9 cellular contexts compared by ENCODE assay signal in genomic region chr1:16707130-16707893, GRCh38. TPM values are rescaled to one million over a fixed set of nuclear protein-coding genes. Genes with fewer than 3 reads are reported as not detected.
DNase-seq lines count a peak whose midpoint lies in the region; ATAC-seq, FAIRE-seq and TF ChIP-seq lines count a peak whose summit lies in the region.
"Not testable (repeated sequence)": the region's sequence is repeated elsewhere in the genome, so short reads cannot be mapped to it uniquely, and the experiment has no call there.
"Had no signal": no experiment of that assay in that cellular context is flagged by ENCODE, and none has a peak within 500 bp of the region (broad histone marks: within the 10 kb centered on the region; RNA-seq: fewer than 3 reads in every experiment).

No MANE protein-coding gene starts in this region.

- not testable (repeated sequence) for H3K4me1 ChIP-seq in CD8-positive, alpha-beta T cell (ENCODE audit: insufficient read depth, low read length); KMS-11 (ENCODE audit: low read depth, poor library complexity, severe bottlenecking); foreskin keratinocyte; left lung; neural progenitor cell; testis
- peaks cover 0 to 10% of the 10 kb centered on the region in 2 experiments; a peak in 2 of 5 replicates for H3K4me1 ChIP-seq in K562 (replicated peaks in 1 of 2; ENCODE audit: control insufficient read depth in 2 of 2, insufficient read depth in 2 of 2, low read length in 2 of 2)

- not testable (repeated sequence) for H3K4me2 ChIP-seq in KMS-11; K562 (ENCODE audit: insufficient read depth, low read length)
- peak overlapping the region; percentile 47 for H3K4me2 ChIP-seq in neural progenitor cell

- WGBS in K562 (ENCODE audit: insufficient coverage, low coverage, missing lambda C conversion rate), result 79% methylated on average over 7 of the region's 78 CpGs
- 3% methylated on average over 7 to 11 of the region's 78 CpGs for WGBS in testis, 2 donors

- not testable (repeated sequence) for TF ChIP-seq RAD21 in K562 (CRISPR knock-in tag; conservative IDR thresholded peaks at IDR 0.05 in 1 of 2, IDR thresholded peaks at IDR 0.05 in 1 of 2)

- not testable (repeated sequence) for H3F3A ChIP-seq in neural progenitor cell (ENCODE audit: low read depth)

- H3K9ac ChIP-seq in KMS-11; K562 (ENCODE audit: insufficient read depth in 1 of 2, low read depth in 2 of 2, low read length in 2 of 2); neural progenitor cell: not testable (repeated sequence)

- H4K20me1 ChIP-seq in KMS-11 (ENCODE audit: insufficient read depth); K562 (replicated peaks; ENCODE audit: control insufficient read depth, insufficient read depth, low read length); neural progenitor cell (ENCODE audit: low read depth): not testable (repeated sequence)

- H3K9me3 ChIP-seq in CD8-positive, alpha-beta T cell (ENCODE audit: low read length); K562 (replicated peaks; ENCODE audit: control insufficient read depth, insufficient read depth, low read depth, low read length); left lung; neural progenitor cell (ENCODE audit: low read depth); testis: not testable (repeated sequence)

- not testable (repeated sequence) for H3K36me3 Mint-ChIP-seq in CD8-positive, alpha-beta T cell; neural progenitor cell

- not testable (repeated sequence) for H2AFZ ChIP-seq in KMS-11 (ENCODE audit: low read depth); K562 (ENCODE audit: low read depth, low read length); neural progenitor cell (replicated peaks)

- ATAC-seq in CD8-positive, alpha-beta T cell, result peak; percentile 46
- peak; percentile 86 for ATAC-seq in K562
- peak; percentile 45 for ATAC-seq in foreskin keratinocyte
- ATAC-seq in left lung, result peak; percentile 86

- FAIRE-seq in K562 (lab: Jason Lieb, UNC), result not testable (repeated sequence)

- TF ChIP-seq POLR2A in K562 (conservative IDR thresholded peaks at IDR 0.05); testis (IDR thresholded peaks at IDR 0.05): not testable (repeated sequence)

- in situ Hi-C loops in K562 (cut with MboI), result not testable (repeated sequence)

- not testable (repeated sequence) for H3K9me1 ChIP-seq in K562 (ENCODE audit: control insufficient read depth, insufficient read depth, low read length)

- H3K27me3 ChIP-seq in CD8-positive, alpha-beta T cell (ENCODE audit: insufficient read depth, low read length); KMS-11 (ENCODE audit: insufficient read depth, low read depth); K562 (ENCODE audit: control insufficient read depth in 2 of 2, insufficient read depth in 2 of 2, low read length in 2 of 2); foreskin keratinocyte; neural progenitor cell; testis: not testable (repeated sequence)
- peaks cover 0 to 16% of the 10 kb centered on the region in 2 donors for H3K27me3 ChIP-seq in left lung

- H3K79me2 ChIP-seq in KMS-11 (ENCODE audit: insufficient read depth, low read depth); K562 (ENCODE audit: control insufficient read depth, insufficient read depth, low read length); neural progenitor cell (ENCODE audit: low read depth): not testable (repeated sequence)

- not testable (repeated sequence) for H3K4me1 Mint-ChIP-seq in CD8-positive, alpha-beta T cell (ENCODE audit: low read depth); neural progenitor cell

- H3K36me3 ChIP-seq in CD8-positive, alpha-beta T cell (ENCODE audit: insufficient read depth, low read length); KMS-11 (ENCODE audit: insufficient read depth); K562 (ENCODE audit: control insufficient read depth, insufficient read depth, low read length); left lung; neural progenitor cell; testis (ENCODE audit: low read depth, missing control alignments): not testable (repeated sequence)

- not testable (repeated sequence) for H3K27ac ChIP-seq in CD8-positive, alpha-beta T cell (ENCODE audit: low read depth, low read length); KMS-11; VCaP; K562 (ENCODE audit: extremely low read depth, low read depth, low read length); foreskin keratinocyte; left lung; neural progenitor cell; testis

- CTCF ChIA-PET in CD8-positive, alpha-beta T cell (lab: Charles Lee), result interaction anchor here (0.9 to 1.5 kb wide), 2 partner anchors 9 to 16 kb away, joined by 3 to 4 read pairs; no protein-coding TSS in a partner anchor
- CTCF ChIA-PET in K562 (lab: Yijun Ruan, JAX; ENCODE audit: low intra/inter-chr PET ratio), result interaction anchor here (2.1 kb wide), 1 partner anchor 82 kb away, joined by 10 read pairs; no protein-coding TSS in a partner anchor

- not testable (repeated sequence) for BruUV-seq in K562 (replicated peaks; lab: Mats Ljungman, UMichigan)

- H3K27ac Mint-ChIP-seq in CD8-positive, alpha-beta T cell; neural progenitor cell: not testable (repeated sequence)

- H3K4me3 ChIP-seq in CD8-positive, alpha-beta T cell (ENCODE audit: low read depth, low read length); KMS-11 (IDR thresholded peaks at IDR 0.05; ENCODE audit: insufficient read depth, low read depth, low read length); K562: not testable (repeated sequence)
- H3K4me3 ChIP-seq in left lung (peak overlapping the region in 1 of 2 donors; percentile 24), neural progenitor cell (peak overlapping the region; percentile 27), testis (peak overlapping the region; percentile 48 to 49)

- POLR2A ChIA-PET in CD8-positive, alpha-beta T cell (lab: Charles Lee), result not testable (repeated sequence)
- POLR2A ChIA-PET in K562 (lab: Yijun Ruan, JAX), result interaction anchor here (0.5 to 2.3 kb wide), 9 partner anchors 10 to 198 kb away, joined by 3 to 12 read pairs (median 3); no protein-coding TSS in a partner anchor

- H3K4me3 Mint-ChIP-seq in CD8-positive, alpha-beta T cell; neural progenitor cell: not testable (repeated sequence)

- not testable (repeated sequence) for H3K9me3 Mint-ChIP-seq in CD8-positive, alpha-beta T cell; neural progenitor cell

- DNase-seq in CD8-positive, alpha-beta T cell; K562 (ENCODE audit: extremely low read depth in 1 of 4, low spot score in 3 of 4); foreskin keratinocyte; left lung; neural progenitor cell (ENCODE audit: low spot score); testis: not testable (repeated sequence)

- not testable (repeated sequence) for TF ChIP-seq CTCF in CD8-positive, alpha-beta T cell (IDR thresholded peaks at IDR 0.05); K562 (IDR thresholded peaks at IDR 0.05 in 2 of 3, conservative IDR thresholded peaks at IDR 0.05 in 1 of 3; ENCODE audit: insufficient read depth in 2 of 3, low read depth in 1 of 3, low read length in 3 of 3); foreskin keratinocyte (conservative IDR thresholded peaks at IDR 0.05); neural progenitor cell (IDR thresholded peaks at IDR 0.05); testis (IDR thresholded peaks at IDR 0.05)
- 0 out of 2 replicates have a peak, but pooled peaks have one; percentile 13 for TF ChIP-seq CTCF in KMS-11 (conservative IDR thresholded peaks at IDR 0.05; ENCODE audit: low read depth, low read length)
- TF ChIP-seq CTCF in VCaP (conservative IDR thresholded peaks at IDR 0.05), result 0 out of 2 replicates have a peak, but pooled peaks have one; percentile 11
- TF ChIP-seq CTCF in left lung (IDR thresholded peaks at IDR 0.05), result peak in 1 of 2 donors; percentile 11

- TF ChIP-seq EP300 in K562 (IDR thresholded peaks at IDR 0.05; ENCODE audit: low read length), result not testable (repeated sequence)

- H3K27me3 Mint-ChIP-seq in CD8-positive, alpha-beta T cell (ENCODE audit: low read depth); neural progenitor cell (ENCODE audit: insufficient read depth, low read depth): not testable (repeated sequence)

- intact Hi-C loops in CD8-positive, alpha-beta T cell (cut with DNase I, micrococcal nuclease); K562 (cut with micrococcal nuclease); left lung (cut with DNase I); testis (cut with DNase I; ENCODE audit: low total_unique reads): not testable (repeated sequence)

RNA-seq across cellular contexts. Expression of gene RNU1-4, which starts 33.0 kb away (rescaled TPM):
- 1,000 to 10,000 TPM; 3,774 to 3,852 TPM for total RNA-seq in CD8-positive, alpha-beta T cell
- under 0.01 TPM in 2 replicates for total RNA-seq in K562 (2011; cell fraction: chromatin; rRNA removed; ENCODE audit: low replicate concordance)
- total RNA-seq in K562 (2011; cell fraction: nucleolus; rRNA removed), result under 0.01 and 21,200 TPM in 2 replicates
- under 0.01 and 24,158 TPM in 2 replicates for total RNA-seq in K562 (2011; cell fraction: nucleoplasm; rRNA removed)
- under 0.01 TPM in 2 replicates for total RNA-seq in K562 (2014; rRNA removed)
- 28,565 and 32,823 TPM in 2 replicates for total RNA-seq in K562 (2014; rRNA removed; fragmentation: Illumina TruSeq; extraction: Trizol)
- total RNA-seq in K562 (2015; rRNA removed; fragmentation: Illumina TruSeq; extraction: Trizol), result 20,456 and 27,045 TPM in 2 replicates
- 2,231 and 2,538 TPM in 2 replicates for total RNA-seq in K562 (2021)
- polyA plus RNA-seq in K562 (2011; rRNA removed), result 83.9 TPM in 1 of 2 replicates, not detected in the other
- polyA plus RNA-seq in K562 (2011; cell fraction: cytosol; rRNA removed), result under 0.01 TPM in 1 of 2 replicates, not detected in the other
- polyA plus RNA-seq in K562 (2011; cell fraction: nucleus; rRNA removed), result under 0.01 and 1,424 TPM in 2 replicates
- polyA plus RNA-seq in K562 (2012), result 25.1 TPM in 1 of 2 replicates, not detected in the other
- not detected in 2 replicates for polyA plus RNA-seq in K562 (2014; fragmentation: Illumina TruSeq; extraction: Trizol)
- polyA plus RNA-seq in K562 (2014; fragmentation: Nextera tagmentation; extraction: Ambion mirVana), result 1 to 10 TPM in 1 of 2 experiments, not detected in 1; 3.0 TPM
- polyA plus RNA-seq in K562 (2014; rRNA removed), result not detected in 2 replicates
- 10,756 and 20,531 TPM in 2 replicates for polyA minus RNA-seq in K562 (2011; rRNA and poly(A)+ RNA removed)
- polyA minus RNA-seq in K562 (2011; cell fraction: cytosol; rRNA and poly(A)+ RNA removed), result 58,964 and 66,171 TPM in 2 replicates
- polyA minus RNA-seq in K562 (2011; cell fraction: nucleus; rRNA and poly(A)+ RNA removed), result 66,769 and 85,880 TPM in 2 replicates
- total RNA-seq in foreskin keratinocyte, result 2,556 and 4,441 TPM in 2 replicates
- polyA plus RNA-seq in foreskin keratinocyte, result not detected in 2 replicates
- total RNA-seq in left lung, result 1,000 to 10,000 TPM; 2,748 to 3,444 TPM
- under 0.01 TPM in 2 replicates for total RNA-seq in neural progenitor cell (ENCODE audit: low replicate concordance)
- under 1 TPM; under 0.01 TPM for total RNA-seq in testis
- polyA plus RNA-seq in testis (ENCODE audit: insufficient read depth, low read depth, low replicate concordance), result 18.9 TPM
- polyA plus RNA-seq: ovary had no signal

RNA-seq across cellular contexts. Expression of gene RNU1-3, which starts 40.6 kb away (rescaled TPM):
- 1,000 to 10,000 TPM; 3,774 to 3,852 TPM for total RNA-seq in CD8-positive, alpha-beta T cell
- total RNA-seq in K562 (2011; cell fraction: chromatin; rRNA removed; ENCODE audit: low replicate concordance), result under 0.01 TPM in 2 replicates
- total RNA-seq in K562 (2011; cell fraction: nucleolus; rRNA removed), result under 0.01 and 21,200 TPM in 2 replicates
- under 0.01 and 24,158 TPM in 2 replicates for total RNA-seq in K562 (2011; cell fraction: nucleoplasm; rRNA removed)
- under 0.01 TPM in 2 replicates for total RNA-seq in K562 (2014; rRNA removed)
- 28,565 and 32,823 TPM in 2 replicates for total RNA-seq in K562 (2014; rRNA removed; fragmentation: Illumina TruSeq; extraction: Trizol)
- total RNA-seq in K562 (2015; rRNA removed; fragmentation: Illumina TruSeq; extraction: Trizol), result 20,456 and 27,045 TPM in 2 replicates
- total RNA-seq in K562 (2021), result 2,231 and 2,538 TPM in 2 replicates
- 83.9 TPM in 1 of 2 replicates, not detected in the other for polyA plus RNA-seq in K562 (2011; rRNA removed)
- under 0.01 TPM in 1 of 2 replicates, not detected in the other for polyA plus RNA-seq in K562 (2011; cell fraction: cytosol; rRNA removed)
- under 0.01 and 1,424 TPM in 2 replicates for polyA plus RNA-seq in K562 (2011; cell fraction: nucleus; rRNA removed)
- 25.1 TPM in 1 of 2 replicates, not detected in the other for polyA plus RNA-seq in K562 (2012)
- polyA plus RNA-seq in K562 (2014; fragmentation: Illumina TruSeq; extraction: Trizol), result not detected in 2 replicates
- polyA plus RNA-seq in K562 (2014; fragmentation: Nextera tagmentation; extraction: Ambion mirVana), result 1 to 10 TPM in 1 of 2 experiments, not detected in 1; 3.0 TPM
- polyA plus RNA-seq in K562 (2014; rRNA removed), result not detected in 2 replicates
- 10,756 and 20,531 TPM in 2 replicates for polyA minus RNA-seq in K562 (2011; rRNA and poly(A)+ RNA removed)
- polyA minus RNA-seq in K562 (2011; cell fraction: cytosol; rRNA and poly(A)+ RNA removed), result 58,964 and 66,171 TPM in 2 replicates
- 66,769 and 85,880 TPM in 2 replicates for polyA minus RNA-seq in K562 (2011; cell fraction: nucleus; rRNA and poly(A)+ RNA removed)
- 2,556 and 4,441 TPM in 2 replicates for total RNA-seq in foreskin keratinocyte
- not detected in 2 replicates for polyA plus RNA-seq in foreskin keratinocyte
- 1,000 to 10,000 TPM; 2,748 to 3,444 TPM for total RNA-seq in left lung
- under 0.01 TPM in 2 replicates for total RNA-seq in neural progenitor cell (ENCODE audit: low replicate concordance)
- total RNA-seq in testis, result under 1 TPM; under 0.01 TPM
- polyA plus RNA-seq in testis (ENCODE audit: insufficient read depth, low read depth, low replicate concordance), result 18.9 TPM
- polyA plus RNA-seq: ovary had no signal
